In the genomic region with DNA sequence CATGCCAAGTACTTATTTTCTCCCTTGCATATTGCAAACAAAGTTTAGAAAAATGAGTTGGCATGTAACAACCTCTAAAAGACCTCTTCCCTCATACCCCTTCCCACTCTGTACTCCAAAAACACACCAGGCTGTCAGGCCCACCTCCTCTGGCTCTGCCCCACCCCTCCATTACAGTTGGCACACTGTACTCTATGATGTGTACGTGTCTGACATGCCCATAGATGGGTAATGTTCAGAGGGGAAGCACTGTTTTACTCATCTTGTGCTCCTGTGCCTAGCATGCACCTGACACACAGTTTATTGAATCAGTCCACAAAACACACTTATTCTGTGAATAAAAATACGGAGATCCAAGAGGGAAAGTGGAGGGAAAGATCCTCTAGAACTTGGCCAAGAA, we compare ENCODE assay signal across 35 cellular contexts. TPM values are rescaled to one million over a fixed set of nuclear protein-coding genes. Genes with fewer than 3 reads are reported as not detected.
"Had no signal": no experiment of that assay in that cellular context is flagged by ENCODE, and none has a peak within 500 bp of the region (broad histone marks: within the 10 kb centered on the region; RNA-seq: fewer than 3 reads in every experiment).

No MANE protein-coding gene starts in this region.

- H3K9me3 ChIP-seq: gastrocnemius medialis, heart left ventricle, mucosa of descending colon, neutrophil, stomach, thyroid gland, vagina had no signal

- H3K4me3 Mint-ChIP-seq: dendritic cell treated with granulocyte-macrophage colony-stimulating factor and Interleukin-4, amounts not matched to agents 40 ng/mL and 50 ng/mL, for 4 days; endodermal cell; memory B cell; mesothelial cell of epicardium; naive B cell; natural killer cell treated with Interleukin-12 subunit alpha and Interleukin-12 subunit beta and Interleukin-15 and Interleukin-18, amount 100 ng/mL, for 72 hours; neural crest cell had no signal

- H3K27ac ChIP-seq: epithelial cell of prostate, gastrocnemius medialis, heart left ventricle, hepatocyte, neutrophil, parathyroid adenoma, stomach, thyroid gland, vagina had no signal

- H3K9ac ChIP-seq: parathyroid adenoma had no signal

- DNase-seq: effector CD8-positive, alpha-beta T cell; endodermal cell; foreskin fibroblast; gastrocnemius medialis; heart left ventricle; kidney; mucosa of descending colon; naive B cell; stimulated activated CD4-positive, alpha-beta T cell treated with anti-CD3 and anti-CD28 coated beads, Interleukin-12 subunit alpha, Interleukin-12 subunit beta, amount 100 ng/mL, for 4 hours; stimulated activated CD4-positive, alpha-beta T cell treated with anti-CD3 and anti-CD28 coated beads, Interleukin-1b, Interleukin-23, amount 100 ng/mL, for 48 hours; stimulated activated CD4-positive, alpha-beta T cell treated with anti-CD3 and anti-CD28 coated beads, Interleukin-4, amount 100 ng/mL, for 1 hour; stimulated activated CD8-positive, alpha-beta memory T cell treated with anti-CD3 and anti-CD28 coated beads, Interleukin-4, amount 100 ng/mL, for 48 hours; stimulated activated naive CD4-positive, alpha-beta T cell treated with Interleukin-2 at 50 U/mL for 16 hours; stomach; thyroid gland; trophoblast cell had no signal

- H3K27me3 ChIP-seq: gastrocnemius medialis, heart left ventricle, hepatocyte, neutrophil, stomach, thyroid gland, vagina had no signal

- H3K4me2 ChIP-seq: hepatocyte, smooth muscle cell had no signal

- H3K9me3 Mint-ChIP-seq: dendritic cell treated with granulocyte-macrophage colony-stimulating factor and Interleukin-4, amounts not matched to agents 40 ng/mL and 50 ng/mL, for 4 days; endodermal cell; memory B cell; mesothelial cell of epicardium; naive B cell; natural killer cell treated with Interleukin-12 subunit alpha and Interleukin-12 subunit beta and Interleukin-15 and Interleukin-18, amount 100 ng/mL, for 72 hours; neural crest cell had no signal

- ATAC-seq: esophagus mucosa; gastrocnemius medialis; heart left ventricle; left lobe of liver; mucosa of descending colon; natural killer cell treated with Interleukin-12 subunit alpha and Interleukin-12 subunit beta and Interleukin-15 and Interleukin-18, amount 100 ng/mL, for 72 hours; sciatic nerve had no signal

- H2AFZ ChIP-seq: hepatocyte, parathyroid adenoma had no signal

- H3K36me3 Mint-ChIP-seq: natural killer cell treated with Interleukin-12 subunit alpha and Interleukin-12 subunit beta and Interleukin-15 and Interleukin-18, amount 100 ng/mL, for 72 hours had no signal

- H3K4me3 ChIP-seq: gastrocnemius medialis, heart left ventricle, hepatocyte, lung, mucosa of descending colon, smooth muscle cell, stomach, thyroid gland, vagina had no signal

- H3K4me1 Mint-ChIP-seq: endodermal cell, mesothelial cell of epicardium, neural crest cell had no signal

- H3K4me1 ChIP-seq: gastrocnemius medialis, heart left ventricle, parathyroid adenoma, vagina had no signal

- H3K27ac Mint-ChIP-seq: dendritic cell treated with granulocyte-macrophage colony-stimulating factor and Interleukin-4, amounts not matched to agents 40 ng/mL and 50 ng/mL, for 4 days; endodermal cell; memory B cell; mesothelial cell of epicardium; naive B cell; natural killer cell treated with Interleukin-12 subunit alpha and Interleukin-12 subunit beta and Interleukin-15 and Interleukin-18, amount 100 ng/mL, for 72 hours; progenitor cell of endocrine pancreas had no signal

- H3K27me3 Mint-ChIP-seq: dendritic cell treated with granulocyte-macrophage colony-stimulating factor and Interleukin-4, amounts not matched to agents 40 ng/mL and 50 ng/mL, for 4 days; memory B cell; naive B cell; natural killer cell treated with Interleukin-12 subunit alpha and Interleukin-12 subunit beta and Interleukin-15 and Interleukin-18, amount 100 ng/mL, for 72 hours; progenitor cell of endocrine pancreas had no signal

RNA-seq across cellular contexts. Expression of a gene that starts 45.6 kb away (rescaled TPM):
- total RNA-seq: esophagus mucosa; gastrocnemius medialis; kidney; left lobe of liver; liver; lung; mucosa of descending colon; natural killer cell treated with Interleukin-12 subunit alpha and Interleukin-12 subunit beta and Interleukin-15 and Interleukin-18, amount 100 ng/mL, for 72 hours; neural crest cell; osteoblast; progenitor cell of endocrine pancreas; smooth muscle cell; subcutaneous adipose tissue; thyroid gland; vagina had no signal
- polyA plus RNA-seq: heart left ventricle, lung, smooth muscle cell, stomach had no signal
